Comparison of ENCODE assay signal across 15 cellular contexts in genomic region chr2:164761737-164762460, GRCh38.
DNase-seq lines count a peak whose midpoint lies in the region; ATAC-seq, FAIRE-seq and TF ChIP-seq lines count a peak whose summit lies in the region.
"Had no signal": no experiment of that assay in that cellular context is flagged by ENCODE, and none has a peak within 500 bp of the region (broad histone marks: within the 10 kb centered on the region; RNA-seq: fewer than 3 reads in every experiment).

No MANE protein-coding gene starts in this region.

- H3K36me3 ChIP-seq in keratinocyte (ENCODE audit: control insufficient read depth in 2 of 2, extremely low read depth in 1 of 2, insufficient read depth in 2 of 2, low read length in 2 of 2) = no peaks in the 10 kb centered on the region
- no peaks in the 10 kb centered on the region for H3K36me3 ChIP-seq in thyroid gland
- H3K36me3 ChIP-seq: BLaER1 treated with 17β-estradiol and CSF1 and Interleukin-3, amounts not matched to agents 10 nM and 100 nM; cardiac muscle cell had no signal

- H3K79me2 ChIP-seq in keratinocyte (ENCODE audit: control insufficient read depth, insufficient read depth, low read length) = peaks cover 5% of the 10 kb centered on the region

- H3K9me3 ChIP-seq in keratinocyte (ENCODE audit: control insufficient read depth, low read depth, low read length) = no peaks in the 10 kb centered on the region
- H3K9me3 ChIP-seq in thyroid gland = no peaks in the 10 kb centered on the region
- H3K9me3 ChIP-seq: BLaER1 treated with 17β-estradiol and CSF1 and Interleukin-3, amounts not matched to agents 10 nM and 100 nM had no signal

- H3K27ac ChIP-seq in keratinocyte (ENCODE audit: control insufficient read depth, insufficient read depth, low read length) (no peak overlapping the region), thyroid gland (no peak overlapping the region)
- H3K27ac ChIP-seq: BLaER1 treated with 17β-estradiol and CSF1 and Interleukin-3, amounts not matched to agents 10 nM and 100 nM; cardiac muscle cell; epithelial cell of prostate had no signal

- no peaks in the 10 kb centered on the region for H3K27me3 Mint-ChIP-seq in nephron progenitor cell (ENCODE audit: low read depth, poor library complexity)

- 76 to 95% methylated on average over 1 of the region's 1 CpG for WGBS in thyroid gland, 2 donors

- H3K4me2 ChIP-seq in keratinocyte (ENCODE audit: control insufficient read depth, extremely low read depth, insufficient read depth, low read depth, low read length) = no peak overlapping the region

- TF ChIP-seq POLR2A in thyroid gland (IDR thresholded peaks at IDR 0.05) = no peak

- H3K4me3 ChIP-seq in keratinocyte (ENCODE audit: control insufficient read depth in 2 of 3, extremely low read depth in 1 of 3, insufficient read depth in 2 of 3, low read depth in 1 of 3, low read length in 3 of 3) (no peak overlapping the region), thyroid gland (replicated peaks in 1 of 3) (no peak overlapping the region)
- H3K4me3 ChIP-seq: BLaER1 treated with 17β-estradiol and CSF1 and Interleukin-3, amounts not matched to agents 10 nM and 100 nM; cardiac muscle cell had no signal

- no peak overlapping the region for H3K4me3 Mint-ChIP-seq in nephron progenitor cell

- H3K27ac Mint-ChIP-seq in nephron progenitor cell = no peak overlapping the region

- dilution Hi-C loops in keratinocyte (cut with MboI; ENCODE audit: extremely low pct_ligation_motif_present, low sequenced_read_pairs) = no loop called here

- TF ChIP-seq CTCF in keratinocyte (optimal IDR thresholded peaks at IDR 0.05 in 1 of 3, IDR thresholded peaks at IDR 0.05 in 1 of 3, conservative IDR thresholded peaks at IDR 0.05 in 1 of 3; ENCODE audit: extremely low read depth in 1 of 3, insufficient read depth in 2 of 3, low read length in 3 of 3) = no peak
- TF ChIP-seq CTCF in thyroid gland (IDR thresholded peaks at IDR 0.05) = no peak
- no peak for TF ChIP-seq CTCF in nephron progenitor cell (IDR thresholded peaks at IDR 0.05)

- H3K4me1 ChIP-seq in keratinocyte (ENCODE audit: control insufficient read depth, extremely low read depth, insufficient read depth, low read length) (peaks cover 3% of the 10 kb centered on the region), thyroid gland (peaks cover 0 to 4% of the 10 kb centered on the region in 2 donors)

- H3K36me3 Mint-ChIP-seq in nephron progenitor cell (ENCODE audit: low read depth) = no peaks in the 10 kb centered on the region

- no peak for DNase-seq in keratinocyte (ENCODE audit: low read depth, low spot score)
- DNase-seq in stimulated activated CD4-positive, alpha-beta T cell treated with anti-CD3 and anti-CD28 coated beads, Interleukin-15, amount 100 ng/mL, for 24 hours = no peak
- no peak for DNase-seq in thyroid gland
- no peak for DNase-seq in GM03348 (ENCODE audit: low spot score)
- DNase-seq in nephron progenitor cell = no peak
- DNase-seq: NCI-H524, posterior cingulate gyrus had no signal

- H3K27me3 ChIP-seq in keratinocyte (ENCODE audit: control insufficient read depth, extremely low read depth, insufficient read depth, low read length) = no peaks in the 10 kb centered on the region
- no peaks in the 10 kb centered on the region for H3K27me3 ChIP-seq in thyroid gland
- H3K27me3 ChIP-seq: BLaER1 treated with 17β-estradiol and CSF1 and Interleukin-3, amounts not matched to agents 10 nM and 100 nM; cardiac muscle cell had no signal

- H3K9me3 Mint-ChIP-seq in nephron progenitor cell = no peaks in the 10 kb centered on the region

- no peaks in the 10 kb centered on the region for H3K9me1 ChIP-seq in keratinocyte (ENCODE audit: control insufficient read depth, extremely low read depth, insufficient read depth, low read length)

- H3K4me1 Mint-ChIP-seq in nephron progenitor cell = no peaks in the 10 kb centered on the region

- intact Hi-C loops in thyroid gland (cut with DNase I) = no loop called here

- no peaks in the 10 kb centered on the region for H4K20me1 ChIP-seq in keratinocyte (ENCODE audit: control insufficient read depth, extremely low read depth, insufficient read depth, low read length)
- H4K20me1 ChIP-seq: BLaER1 treated with 17β-estradiol and CSF1 and Interleukin-3, amounts not matched to agents 10 nM and 100 nM had no signal

- ATAC-seq in GM18498 (IDR thresholded peaks at IDR 0.05; ENCODE audit: unreplicated experiment) (peak; percentile 15), GM21423 (IDR thresholded peaks at IDR 0.05; ENCODE audit: unreplicated experiment) (peak; percentile 6), HG03378 (IDR thresholded peaks at IDR 0.05; ENCODE audit: unreplicated experiment) (peak; percentile 4)

- no peak overlapping the region for H2AFZ ChIP-seq in keratinocyte (ENCODE audit: control insufficient read depth, low read length)

- H3K9ac ChIP-seq in keratinocyte (ENCODE audit: control insufficient read depth, extremely low read depth, insufficient read depth, low read length) = no peak overlapping the region
- H3K9ac ChIP-seq: BLaER1 treated with 17β-estradiol and CSF1 and Interleukin-3, amounts not matched to agents 10 nM and 100 nM had no signal

- peak; percentile 36 for FAIRE-seq in keratinocyte (lab: Jason Lieb, UNC)
- FAIRE-seq: G401.6, H54 had no signal
